Comparison of ENCODE assay signal across 12 cellular contexts in genomic region chr13:46544208-46544607, GRCh38. TPM values are rescaled to one million over a fixed set of nuclear protein-coding genes. Genes with fewer than 3 reads are reported as not detected.
DNase-seq lines count a peak whose midpoint lies in the region; ATAC-seq, FAIRE-seq and TF ChIP-seq lines count a peak whose summit lies in the region.
"Had no signal": no experiment of that assay in that cellular context is flagged by ENCODE, and none has a peak within 500 bp of the region (broad histone marks: within the 10 kb centered on the region; RNA-seq: fewer than 3 reads in every experiment).

No MANE protein-coding gene starts in this region.

- DNase-seq in GM12891 (ENCODE audit: insufficient read length, low spot score) (no peak), kidney tubule cell (ENCODE audit: low spot score) (no peak), activated T-cell treated with anti-CD3 and anti-CD28 coated beads for 4 hours (no peak)
- DNase-seq in stimulated activated CD4-positive, alpha-beta T cell treated with anti-CD3 and anti-CD28 coated beads, Interleukin-4, amount 100 ng/mL, for 4 hours: no peak
- DNase-seq in stimulated activated naive CD4-positive, alpha-beta T cell treated with Interleukin-2 at 50 U/mL for 16 hours (lab: John Stamatoyannopoulos, UW): no peak
- DNase-seq: ACHN, heart right ventricle, upper lobe of left lung had no signal

- no peak for TF ChIP-seq POLR2A in GM12891 (IDR thresholded peaks at IDR 0.05; ENCODE audit: low read depth, low read length)

- ATAC-seq in GM19035 (IDR thresholded peaks at IDR 0.05; ENCODE audit: unreplicated experiment) (peak; percentile 69), HG02623 (IDR thresholded peaks at IDR 0.05; ENCODE audit: unreplicated experiment) (peak; percentile 90), HG03342 (IDR thresholded peaks at IDR 0.05; ENCODE audit: unreplicated experiment) (peak; percentile 76)
- ATAC-seq: heart right ventricle had no signal

- FAIRE-seq in GM12891 (lab: Jason Lieb, UNC): peak; percentile 54
- FAIRE-seq: G401.6 had no signal

TF ChIP-seq in GM12891, 5 proteins besides CTCF, POLR2A, EP300 and RAD21:
- TF ChIP-seq POU2F2 (IDR thresholded peaks at IDR 0.05; ENCODE audit: low read depth, low read length) (no peak), PAX5 (IDR thresholded peaks at IDR 0.05; ENCODE audit: insufficient read depth, low read length, severe bottlenecking) (no peak), SPI1 (IDR thresholded peaks at IDR 0.05; ENCODE audit: low read depth, low read length) (no peak), POLR2AphosphoS5 (IDR thresholded peaks at IDR 0.05; ENCODE audit: low read depth, low read length) (no peak), TAF1 (IDR thresholded peaks at IDR 0.05; ENCODE audit: low read depth, low read length) (no peak)

RNA-seq across cellular contexts. Expression of gene LRCH1, which starts 8.8 kb away (rescaled TPM):
- 19.9 TPM for polyA plus RNA-seq in GM12891 (2012; ENCODE audit: low read depth, missing spikeins)
